In genomic region chr2:39511786-39512433, GRCh38 we compare ENCODE assay signal across 1 cellular context.
TF ChIP-seq lines count a peak whose summit lies in the region.

No MANE protein-coding gene starts in this region.

TF ChIP-seq in GM23338, 12 proteins besides CTCF, POLR2A, EP300 and RAD21 (continued from another document):
- no peak for TF ChIP-seq ZNF462 (CRISPR knock-in tag; IDR thresholded peaks at IDR 0.05)
